In genomic region chr1:18256318-18257235, GRCh38 we compare ENCODE assay signal across 1 cellular context.
TF ChIP-seq lines count a peak whose summit lies in the region.

No MANE protein-coding gene starts in this region.

TF ChIP-seq in WTC11, 78 proteins besides CTCF, POLR2A, EP300 and RAD21 (continued from another document and continues in another):
- TF ChIP-seq TP53 (CRISPR knock-in tag; IDR thresholded peaks at IDR 0.05) (peak; percentile 76; the same call in 1 of the 2 replicates), ZNF138 (CRISPR knock-in tag; conservative IDR thresholded peaks at IDR 0.05) (no peak), ZNF121 (CRISPR knock-in tag; IDR thresholded peaks at IDR 0.05) (no peak), ZNF416 (CRISPR knock-in tag; IDR thresholded peaks at IDR 0.05) (no peak), ZBTB43 (CRISPR knock-in tag; IDR thresholded peaks at IDR 0.05) (peak; percentile 54; the same call in 1 of the 2 replicates), ELF4 (CRISPR knock-in tag; IDR thresholded peaks at IDR 0.05; ENCODE audit: low read depth) (no peak), JUN (CRISPR knock-in tag; IDR thresholded peaks at IDR 0.05) (peak; percentile 61; the same call in 1 of the 2 replicates), IRF2 (CRISPR knock-in tag; IDR thresholded peaks at IDR 0.05; ENCODE audit: borderline replicate concordance, low read depth) (no peak), NR1H2 (CRISPR knock-in tag; IDR thresholded peaks at IDR 0.05) (no peak), EMX1 (CRISPR knock-in tag; IDR thresholded peaks at IDR 0.05) (no peak), NFE2L1 (CRISPR knock-in tag; IDR thresholded peaks at IDR 0.05) (no peak), ZNF232 (CRISPR knock-in tag; IDR thresholded peaks at IDR 0.05) (peak; percentile 85), USF2 (CRISPR knock-in tag; IDR thresholded peaks at IDR 0.05) (no peak), AR (CRISPR knock-in tag; IDR thresholded peaks at IDR 0.05) (no peak), NR2C2 (CRISPR knock-in tag; IDR thresholded peaks at IDR 0.05) (0 out of 2 replicates have a peak, but pooled peaks have one; percentile 32), ZNF317 (CRISPR knock-in tag; IDR thresholded peaks at IDR 0.05; ENCODE audit: borderline replicate concordance, low read depth) (no peak), ARID4B (CRISPR knock-in tag; IDR thresholded peaks at IDR 0.05; ENCODE audit: borderline replicate concordance) (peak; percentile 74; the same call in 1 of the 2 replicates), FOXP1 (CRISPR knock-in tag; IDR thresholded peaks at IDR 0.05; ENCODE audit: borderline replicate concordance) (peak; percentile 72; the same call in 1 of the 2 replicates), SP1 (CRISPR knock-in tag; conservative IDR thresholded peaks at IDR 0.05) (peak; percentile 41; the same call in 1 of the 2 replicates), CREM (CRISPR knock-in tag; IDR thresholded peaks at IDR 0.05) (peak; percentile 72), SMAD3 (CRISPR knock-in tag; IDR thresholded peaks at IDR 0.05; ENCODE audit: borderline replicate concordance) (peak; percentile 77; the same call in 1 of the 2 replicates), CREB1 (CRISPR knock-in tag; IDR thresholded peaks at IDR 0.05) (peak; percentile 74; the same call in 1 of the 2 replicates), ZNF396 (CRISPR knock-in tag; IDR thresholded peaks at IDR 0.05; ENCODE audit: borderline replicate concordance) (no peak), ZNF671 (CRISPR knock-in tag; IDR thresholded peaks at IDR 0.05) (no peak), MAX (CRISPR knock-in tag; IDR thresholded peaks at IDR 0.05) (no peak), HMGXB4 (CRISPR knock-in tag; IDR thresholded peaks at IDR 0.05) (no peak), JAZF1 (CRISPR knock-in tag; IDR thresholded peaks at IDR 0.05) (no peak), RELA (CRISPR knock-in tag; IDR thresholded peaks at IDR 0.05; ENCODE audit: borderline replicate concordance) (0 out of 2 replicates have a peak, but pooled peaks have one; percentile 57), ETV6 (CRISPR knock-in tag; IDR thresholded peaks at IDR 0.05) (no peak), FOXK1 (CRISPR knock-in tag; IDR thresholded peaks at IDR 0.05) (peak; percentile 51; the same call in 1 of the 2 replicates), MLX (CRISPR knock-in tag; IDR thresholded peaks at IDR 0.05) (0 out of 2 replicates have a peak, but pooled peaks have one; percentile 28), E2F1 (CRISPR knock-in tag; IDR thresholded peaks at IDR 0.05) (peak; percentile 83; the same call in 1 of the 2 replicates), CBFB (CRISPR knock-in tag; IDR thresholded peaks at IDR 0.05; ENCODE audit: low read depth) (no peak), TEAD1 (CRISPR knock-in tag; IDR thresholded peaks at IDR 0.05) (peak; percentile 65; the same call in 1 of the 2 replicates), ZNF219 (CRISPR knock-in tag; IDR thresholded peaks at IDR 0.05; ENCODE audit: borderline replicate concordance) (0 out of 2 replicates have a peak, but pooled peaks have one; percentile 50)
- TF ChIP-seq, protein P1, sequence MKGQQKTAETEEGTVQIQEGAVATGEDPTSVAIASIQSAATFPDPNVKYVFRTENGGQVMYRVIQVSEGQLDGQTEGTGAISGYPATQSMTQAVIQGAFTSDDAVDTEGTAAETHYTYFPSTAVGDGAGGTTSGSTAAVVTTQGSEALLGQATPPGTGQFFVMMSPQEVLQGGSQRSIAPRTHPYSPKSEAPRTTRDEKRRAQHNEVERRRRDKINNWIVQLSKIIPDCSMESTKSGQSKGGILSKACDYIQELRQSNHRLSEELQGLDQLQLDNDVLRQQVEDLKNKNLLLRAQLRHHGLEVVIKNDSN (CRISPR knock-in tag; IDR thresholded peaks at IDR 0.05) = peak; percentile 64; the same call in 1 of the 2 replicates
- TF ChIP-seq, protein P2, sequence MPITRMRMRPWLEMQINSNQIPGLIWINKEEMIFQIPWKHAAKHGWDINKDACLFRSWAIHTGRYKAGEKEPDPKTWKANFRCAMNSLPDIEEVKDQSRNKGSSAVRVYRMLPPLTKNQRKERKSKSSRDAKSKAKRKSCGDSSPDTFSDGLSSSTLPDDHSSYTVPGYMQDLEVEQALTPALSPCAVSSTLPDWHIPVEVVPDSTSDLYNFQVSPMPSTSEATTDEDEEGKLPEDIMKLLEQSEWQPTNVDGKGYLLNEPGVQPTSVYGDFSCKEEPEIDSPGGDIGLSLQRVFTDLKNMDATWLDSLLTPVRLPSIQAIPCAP (CRISPR knock-in tag; IDR thresholded peaks at IDR 0.05) = no peak
- TF ChIP-seq, protein P3, sequence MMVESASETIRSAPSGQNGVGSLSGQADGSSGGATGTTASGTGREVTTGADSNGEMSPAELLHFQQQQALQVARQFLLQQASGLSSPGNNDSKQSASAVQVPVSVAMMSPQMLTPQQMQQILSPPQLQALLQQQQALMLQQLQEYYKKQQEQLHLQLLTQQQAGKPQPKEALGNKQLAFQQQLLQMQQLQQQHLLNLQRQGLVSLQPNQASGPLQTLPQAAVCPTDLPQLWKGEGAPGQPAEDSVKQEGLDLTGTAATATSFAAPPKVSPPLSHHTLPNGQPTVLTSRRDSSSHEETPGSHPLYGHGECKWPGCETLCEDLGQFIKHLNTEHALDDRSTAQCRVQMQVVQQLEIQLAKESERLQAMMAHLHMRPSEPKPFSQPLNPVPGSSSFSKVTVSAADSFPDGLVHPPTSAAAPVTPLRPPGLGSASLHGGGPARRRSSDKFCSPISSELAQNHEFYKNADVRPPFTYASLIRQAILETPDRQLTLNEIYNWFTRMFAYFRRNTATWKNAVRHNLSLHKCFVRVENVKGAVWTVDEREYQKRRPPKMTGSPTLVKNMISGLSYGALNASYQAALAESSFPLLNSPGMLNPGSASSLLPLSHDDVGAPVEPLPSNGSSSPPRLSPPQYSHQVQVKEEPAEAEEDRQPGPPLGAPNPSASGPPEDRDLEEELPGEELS (CRISPR knock-in tag; IDR thresholded peaks at IDR 0.05) = 0 out of 2 replicates have a peak, but pooled peaks have one; percentile 70
- TF ChIP-seq, protein P4, sequence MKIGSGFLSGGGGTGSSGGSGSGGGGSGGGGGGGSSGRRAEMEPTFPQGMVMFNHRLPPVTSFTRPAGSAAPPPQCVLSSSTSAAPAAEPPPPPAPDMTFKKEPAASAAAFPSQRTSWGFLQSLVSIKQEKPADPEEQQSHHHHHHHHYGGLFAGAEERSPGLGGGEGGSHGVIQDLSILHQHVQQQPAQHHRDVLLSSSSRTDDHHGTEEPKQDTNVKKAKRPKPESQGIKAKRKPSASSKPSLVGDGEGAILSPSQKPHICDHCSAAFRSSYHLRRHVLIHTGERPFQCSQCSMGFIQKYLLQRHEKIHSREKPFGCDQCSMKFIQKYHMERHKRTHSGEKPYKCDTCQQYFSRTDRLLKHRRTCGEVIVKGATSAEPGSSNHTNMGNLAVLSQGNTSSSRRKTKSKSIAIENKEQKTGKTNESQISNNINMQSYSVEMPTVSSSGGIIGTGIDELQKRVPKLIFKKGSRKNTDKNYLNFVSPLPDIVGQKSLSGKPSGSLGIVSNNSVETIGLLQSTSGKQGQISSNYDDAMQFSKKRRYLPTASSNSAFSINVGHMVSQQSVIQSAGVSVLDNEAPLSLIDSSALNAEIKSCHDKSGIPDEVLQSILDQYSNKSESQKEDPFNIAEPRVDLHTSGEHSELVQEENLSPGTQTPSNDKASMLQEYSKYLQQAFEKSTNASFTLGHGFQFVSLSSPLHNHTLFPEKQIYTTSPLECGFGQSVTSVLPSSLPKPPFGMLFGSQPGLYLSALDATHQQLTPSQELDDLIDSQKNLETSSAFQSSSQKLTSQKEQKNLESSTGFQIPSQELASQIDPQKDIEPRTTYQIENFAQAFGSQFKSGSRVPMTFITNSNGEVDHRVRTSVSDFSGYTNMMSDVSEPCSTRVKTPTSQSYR (CRISPR knock-in tag; IDR thresholded peaks at IDR 0.05) = peak; percentile 38; the same call in 1 of the 2 replicates
